ENCODE assay signal across 8 cellular contexts in genomic region chr1:1079408-1080121, GRCh38. TPM values are rescaled to one million over a fixed set of nuclear protein-coding genes. Genes with fewer than 3 reads are reported as not detected.
DNase-seq lines count a peak whose midpoint lies in the region; ATAC-seq and TF ChIP-seq lines count a peak whose summit lies in the region.

No MANE protein-coding gene starts in this region.

- no peak overlapping the region for H3K27ac Mint-ChIP-seq in CD8-positive, alpha-beta T cell

- peak overlapping the region; percentile 63 for H3K4me3 Mint-ChIP-seq in CD8-positive, alpha-beta T cell

- DNase-seq in CD8-positive, alpha-beta T cell = peak in 2 of 7 experiments; percentile 48
- DNase-seq in NCI-H510A (lab: John Stamatoyannopoulos, UW) = peak; percentile 83
- peak; percentile 72 for DNase-seq in adipocyte (ENCODE audit: low read depth)
- peak in 1 of 2 donors; percentile 33 for DNase-seq in heart right ventricle
- peak; percentile 26 for DNase-seq in pulmonary artery endothelial cell (ENCODE audit: low read depth, low spot score)
- no peak for DNase-seq in inferior parietal cortex (ENCODE audit: extremely low spot score)
- DNase-seq in superior temporal gyrus (ENCODE audit: extremely low spot score) = no peak

- H3K36me3 Mint-ChIP-seq in CD8-positive, alpha-beta T cell = peaks cover 2% of the 10 kb centered on the region

- peaks cover 3% of the 10 kb centered on the region for H3K27me3 Mint-ChIP-seq in CD8-positive, alpha-beta T cell (ENCODE audit: low read depth)

- WGBS in heart right ventricle, 2 donors = 1 to 2% methylated on average over 37 to 38 of the region's 38 CpGs

- no peaks in the 10 kb centered on the region for H3K9me3 ChIP-seq in CD8-positive, alpha-beta T cell (ENCODE audit: low read length)
- H3K9me3 ChIP-seq in adipocyte (ENCODE audit: control insufficient read depth, low read length) (no peaks in the 10 kb centered on the region), heart right ventricle (no peaks in the 10 kb centered on the region)

- POLR2A ChIA-PET in CD8-positive, alpha-beta T cell (lab: Charles Lee) = no interaction called here

- peaks cover 12% of the 10 kb centered on the region for H3K4me1 ChIP-seq in CD8-positive, alpha-beta T cell (ENCODE audit: insufficient read depth, low read length)
- H3K4me1 ChIP-seq in adipocyte (ENCODE audit: control insufficient read depth, insufficient read depth, low read length) = peaks cover 11% of the 10 kb centered on the region
- H3K4me1 ChIP-seq in heart right ventricle = peaks cover 6 to 13% (median 12%) of the 10 kb centered on the region in 9 donors

- no peak for TF ChIP-seq CTCF in CD8-positive, alpha-beta T cell (IDR thresholded peaks at IDR 0.05)
- TF ChIP-seq CTCF in heart right ventricle (IDR thresholded peaks at IDR 0.05) = no peak

- H3K4me1 Mint-ChIP-seq in CD8-positive, alpha-beta T cell (ENCODE audit: low read depth) = peaks cover 4% of the 10 kb centered on the region

- ATAC-seq in CD8-positive, alpha-beta T cell = peak; percentile 76
- ATAC-seq in GM21825 (IDR thresholded peaks at IDR 0.05; ENCODE audit: unreplicated experiment) (peak; percentile 55), heart right ventricle (peak; percentile 55 to 74 (median 64))

- intact Hi-C loops in CD8-positive, alpha-beta T cell (cut with DNase I, micrococcal nuclease) = no loop called here
- intact Hi-C loops in heart right ventricle (cut with DNase I) = no loop called here

- H3K9me3 Mint-ChIP-seq in CD8-positive, alpha-beta T cell = no peaks in the 10 kb centered on the region

- no peak overlapping the region for H3K27ac ChIP-seq in CD8-positive, alpha-beta T cell (ENCODE audit: low read depth, low read length)
- peak overlapping the region in 7 of 10 donors; percentile 11 to 74 (median 53) for H3K27ac ChIP-seq in heart right ventricle

- CTCF ChIA-PET in CD8-positive, alpha-beta T cell (lab: Charles Lee) = no interaction called here

- H3K9ac ChIP-seq in adipocyte (ENCODE audit: low read length) = no peak overlapping the region

- no peaks in the 10 kb centered on the region for H3K36me3 ChIP-seq in CD8-positive, alpha-beta T cell (ENCODE audit: insufficient read depth, low read length)
- H3K36me3 ChIP-seq in adipocyte (ENCODE audit: control insufficient read depth, insufficient read depth, low read length, severe bottlenecking) = no peaks in the 10 kb centered on the region
- H3K36me3 ChIP-seq in heart right ventricle = peaks cover 0 to 4% (median 0%) of the 10 kb centered on the region in 9 donors

- no peaks in the 10 kb centered on the region for H3K27me3 ChIP-seq in CD8-positive, alpha-beta T cell (ENCODE audit: insufficient read depth, low read length)
- no peaks in the 10 kb centered on the region for H3K27me3 ChIP-seq in adipocyte (replicated peaks; ENCODE audit: control insufficient read depth, insufficient read depth, low read length)
- peaks cover 3 to 21% (median 9%) of the 10 kb centered on the region in 7 donors for H3K27me3 ChIP-seq in heart right ventricle

- peak overlapping the region; percentile 49 for H3K4me3 ChIP-seq in CD8-positive, alpha-beta T cell (ENCODE audit: low read depth, low read length)
- H3K4me3 ChIP-seq in adipocyte (ENCODE audit: low read length) (peak overlapping the region; percentile 54), heart right ventricle (peak overlapping the region; percentile 8 to 47 (median 32))

RNA-seq across cellular contexts. Expression of gene RNF223, which starts 5.5 kb away (rescaled TPM):
- not detected for total RNA-seq in CD8-positive, alpha-beta T cell
- total RNA-seq in heart right ventricle (not detected), pulmonary artery endothelial cell (not detected in 2 replicates)
- polyA plus RNA-seq in heart right ventricle = not detected

RNA-seq across cellular contexts. Expression of gene C1orf159, which starts 36.3 kb away (rescaled TPM):
- total RNA-seq in CD8-positive, alpha-beta T cell = 10 to 100 TPM; 14.3 to 17.6 TPM
- total RNA-seq in heart right ventricle = 1 to 10 TPM; 2.9 to 6.0 (median 3.5) TPM
- polyA plus RNA-seq in heart right ventricle = 10 to 100 TPM in 1 of 2 donors, 1 to 10 TPM in 1; 7.1 to 14.0 TPM
- total RNA-seq in pulmonary artery endothelial cell = 6.1 and 6.7 TPM in 2 replicates

RNA-seq across cellular contexts. Expression of gene AGRN, which starts 59.6 kb away (rescaled TPM):
- total RNA-seq in CD8-positive, alpha-beta T cell = 10 to 100 TPM; 12.1 to 14.0 TPM
- 10 to 100 TPM; 12.7 to 33.9 (median 18.3) TPM for total RNA-seq in heart right ventricle
- 10 to 100 TPM; 11.5 to 30.7 TPM for polyA plus RNA-seq in heart right ventricle
- 48.4 and 88.2 TPM in 2 replicates for total RNA-seq in pulmonary artery endothelial cell

Comparison
In these comparisons a context has a peak if more than half of its experiments do, and no peak if none do; other contexts are left out.
1. DNase-seq: peak in NCI-H510A (single experiment), adipocyte (single experiment) and pulmonary artery endothelial cell (single experiment); none in inferior parietal cortex (single experiment) and superior temporal gyrus (single experiment).
2. Peak in every context shown above with its lines, with median percentiles within 50 percentile points of each other: ATAC-seq and H3K4me3 ChIP-seq.